ENCODE assay signal across 10 cellular contexts in the genomic region with DNA sequence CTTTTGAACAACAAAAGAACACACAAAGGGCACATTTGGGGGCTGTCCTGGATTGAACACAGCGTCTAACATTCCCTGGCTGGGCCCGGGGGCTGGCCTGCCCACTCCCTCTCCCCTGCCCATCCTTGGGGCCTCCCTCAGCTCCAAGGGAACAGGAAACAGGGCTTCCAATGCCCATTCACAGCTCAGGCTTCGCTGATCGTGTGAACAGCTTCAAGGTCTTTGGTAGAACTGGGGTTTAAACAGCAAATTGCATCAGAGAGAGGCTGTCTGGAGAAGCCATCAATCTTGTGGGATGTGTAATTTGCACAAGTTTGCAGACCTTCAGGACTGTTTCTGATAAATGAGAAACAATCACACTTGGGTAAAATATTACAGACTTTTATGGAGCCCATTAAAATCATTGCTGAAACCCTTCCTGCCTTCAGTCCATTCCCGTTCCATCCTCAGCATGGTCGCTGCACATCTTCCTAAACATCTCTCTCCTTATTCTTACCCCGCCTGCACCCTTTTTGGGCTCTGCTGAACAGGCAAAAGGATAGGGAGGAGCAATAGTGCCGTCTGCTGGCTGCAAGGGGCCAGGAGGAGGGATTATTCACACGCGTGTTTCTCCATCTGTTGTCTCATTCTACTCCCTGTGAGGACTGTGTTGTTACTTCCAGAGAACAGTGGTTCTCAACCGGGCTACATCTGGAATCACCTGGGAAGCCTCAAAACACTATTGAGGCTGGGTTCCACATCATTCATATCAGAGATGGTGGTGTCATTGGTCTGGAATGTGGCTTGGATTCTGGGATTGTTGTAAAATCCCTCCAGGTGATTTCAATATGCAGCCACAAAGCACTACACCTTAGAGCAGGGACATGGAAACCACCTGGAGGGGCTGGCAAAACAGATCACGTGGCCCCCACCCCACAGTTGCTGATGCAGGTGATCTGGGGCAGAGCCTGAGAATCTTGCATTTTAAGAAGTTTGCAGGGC.
DNase-seq lines count a peak whose midpoint lies in the region; ATAC-seq, FAIRE-seq and TF ChIP-seq lines count a peak whose summit lies in the region.
"Had no signal": no experiment of that assay in that cellular context is flagged by ENCODE, and none has a peak within 500 bp of the region (broad histone marks: within the 10 kb centered on the region; RNA-seq: fewer than 3 reads in every experiment).

No MANE protein-coding gene starts in this region.

- H3K9me3 ChIP-seq in kidney (ENCODE audit: control insufficient read depth in 1 of 2, low read length in 2 of 2) = no peaks in the 10 kb centered on the region

- intact Hi-C loops in kidney (cut with DNase I) = no loop called here

- in situ Hi-C loops in SK-MEL-5 (cut with HindIII; ENCODE audit: low pct_unique_long_range_greater_than_20kb, low sequenced_read_pairs) = no loop called here

- no peak for FAIRE-seq in kidney (lab: Jason Lieb, UNC)
- FAIRE-seq: islet of Langerhans had no signal

- ATAC-seq in HG02623 (IDR thresholded peaks at IDR 0.05; ENCODE audit: unreplicated experiment) = no peak
- no peak for ATAC-seq in GM21381 (IDR thresholded peaks at IDR 0.05; ENCODE audit: unreplicated experiment)
- ATAC-seq in HG03520 (IDR thresholded peaks at IDR 0.05; ENCODE audit: unreplicated experiment) = no peak

- TF ChIP-seq CTCF in HFF-Myc (IDR thresholded peaks at IDR 0.05; ENCODE audit: low read depth, low read length, missing control alignments) = peak; percentile 29
- TF ChIP-seq CTCF in kidney (IDR thresholded peaks at IDR 0.05; ENCODE audit: borderline replicate concordance, extremely low read depth, insufficient read depth) = peak; percentile 27

- no peak overlapping the region for H3K4me3 ChIP-seq in HFF-Myc (replicated peaks; ENCODE audit: low read depth, low read length)
- no peak overlapping the region for H3K4me3 ChIP-seq in kidney (ENCODE audit: low read length in 2 of 2)

- DNase-seq in Ammon's horn (ENCODE audit: low spot score) (peak; percentile 82), HFF-Myc (ENCODE audit: extremely low read depth, low read depth) (no peak), SK-MEL-5 (ENCODE audit: low read depth, low spot score) (peak; percentile 66), kidney (no peak)
- no peak for DNase-seq in activated naive CD4-positive, alpha-beta T cell (lab: John Stamatoyannopoulos, UW)
- DNase-seq: IMR-90 had no signal

- H3K9ac ChIP-seq in kidney (ENCODE audit: low read length in 2 of 2) = no peak overlapping the region

- no peaks in the 10 kb centered on the region for H3K4me1 ChIP-seq in kidney (ENCODE audit: control insufficient read depth in 1 of 2, insufficient read depth in 1 of 2, low read depth in 1 of 2, low read length in 2 of 2)

- no peaks in the 10 kb centered on the region for H3K36me3 ChIP-seq in kidney (ENCODE audit: control insufficient read depth in 1 of 2, insufficient read depth in 2 of 2, low read length in 2 of 2)

- H3K27ac ChIP-seq in kidney (ENCODE audit: low read depth in 2 of 2, low read length in 2 of 2) = no peak overlapping the region

Comparison
In these comparisons a context has a peak if more than half of its experiments do, and no peak if none do; other contexts are left out.
1. DNase-seq: peak in Ammon's horn (single experiment) and SK-MEL-5 (single experiment); none in HFF-Myc (single experiment), kidney (single experiment) and activated naive CD4-positive, alpha-beta T cell (0 of 4).